In the genomic region with DNA sequence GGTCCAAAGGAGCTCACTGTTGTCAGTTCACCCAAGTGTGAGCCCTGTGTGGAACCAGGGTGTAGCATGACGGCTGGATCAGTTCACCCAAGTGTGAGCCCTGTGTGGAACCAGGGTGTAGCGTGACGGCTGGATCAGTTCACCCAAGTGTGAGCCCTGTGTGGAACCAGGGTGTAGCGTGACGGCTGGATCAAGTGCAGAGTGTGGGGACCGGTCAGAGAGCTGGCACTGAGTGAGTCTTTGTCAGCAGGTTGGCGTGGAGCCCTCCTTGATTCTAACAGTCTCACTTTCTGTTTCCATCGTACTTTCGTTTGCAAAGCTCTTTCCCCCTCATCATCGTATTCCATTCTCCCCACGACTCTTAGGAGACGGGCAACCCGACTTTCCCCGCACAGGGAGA, we compare ENCODE assay signal across 12 cellular contexts. TPM values are rescaled to one million over a fixed set of nuclear protein-coding genes. Genes with fewer than 3 reads are reported as not detected.
DNase-seq lines count a peak whose midpoint lies in the region; ATAC-seq and TF ChIP-seq lines count a peak whose summit lies in the region.
"Had no signal": no experiment of that assay in that cellular context is flagged by ENCODE, and none has a peak within 500 bp of the region (broad histone marks: within the 10 kb centered on the region; RNA-seq: fewer than 3 reads in every experiment).

No MANE protein-coding gene starts in this region.

- H3K27me3 ChIP-seq in esophagus (ENCODE audit: control insufficient read depth in 1 of 2, insufficient read depth in 2 of 2, low read length in 2 of 2) (no peaks in the 10 kb centered on the region), tibial nerve (no peaks in the 10 kb centered on the region), endodermal cell (ENCODE audit: control insufficient read depth, insufficient read depth, low read length, poor library complexity, severe bottlenecking) (no peaks in the 10 kb centered on the region)
- H3K27me3 ChIP-seq: testis had no signal

- no peak overlapping the region for H3K4me3 Mint-ChIP-seq in natural killer cell treated with Interleukin-12 subunit alpha and Interleukin-12 subunit beta and Interleukin-15 and Interleukin-18, amount 100 ng/mL, for 72 hours
- no peak overlapping the region for H3K4me3 Mint-ChIP-seq in natural killer cell
- H3K4me3 Mint-ChIP-seq in endodermal cell = no peak overlapping the region
- H3K4me3 Mint-ChIP-seq: activated naive CD4-positive, alpha-beta T cell treated with anti-CD3 and anti-CD28 coated beads, Interleukin-2, amount 10 ng/mL, durations not matched to agents 7 days and 5 days had no signal

- H3K9ac ChIP-seq in endodermal cell (ENCODE audit: extremely low read depth, low read length, poor library complexity, severe bottlenecking) = no peak overlapping the region

- H3K27ac ChIP-seq in esophagus (ENCODE audit: low read depth in 2 of 2, low read length in 1 of 2) (peak overlapping the region in 1 of 2 donors; percentile 65), tibial nerve (peak overlapping the region in 1 of 4 donors; percentile 59), endodermal cell (ENCODE audit: low read depth, low read length) (no peak overlapping the region)
- H3K27ac ChIP-seq: testis had no signal

- H3K27me3 Mint-ChIP-seq in natural killer cell treated with Interleukin-12 subunit alpha and Interleukin-12 subunit beta and Interleukin-15 and Interleukin-18, amount 100 ng/mL, for 72 hours = peaks cover 13 to 18% of the 10 kb centered on the region in 2 donors
- peaks cover 4 to 6% of the 10 kb centered on the region in 2 donors for H3K27me3 Mint-ChIP-seq in natural killer cell (ENCODE audit: low read depth in 2 of 2)
- H3K27me3 Mint-ChIP-seq in endodermal cell (ENCODE audit: insufficient read depth) = no peaks in the 10 kb centered on the region

- ATAC-seq in natural killer cell treated with Interleukin-12 subunit alpha and Interleukin-12 subunit beta and Interleukin-15 and Interleukin-18, amount 100 ng/mL, for 72 hours = no peak
- ATAC-seq in natural killer cell (no peak), mucosa of descending colon (peak; percentile 60), HG03442 (IDR thresholded peaks at IDR 0.05; ENCODE audit: unreplicated experiment) (no peak)

- peak; percentile 54 for DNase-seq in natural killer cell treated with Interleukin-12 subunit alpha and Interleukin-12 subunit beta and Interleukin-15 and Interleukin-18, amount 100 ng/mL, for 72 hours (ENCODE audit: low spot score)
- DNase-seq in natural killer cell (no peak), mucosa of descending colon (peak in 1 of 3 donors; percentile 35), tibial nerve (ENCODE audit: low spot score in 2 of 2) (no peak), NCI-H774 (lab: John Stamatoyannopoulos, UW) (no peak), endodermal cell (no peak)
- DNase-seq: activated naive CD4-positive, alpha-beta T cell treated with anti-CD3 and anti-CD28 coated beads, Interleukin-2, amount 10 ng/mL, durations not matched to agents 7 days and 5 days; cortex of kidney; NCI-H2171; testis had no signal

- intact Hi-C loops in natural killer cell (cut with micrococcal nuclease) = no loop called here
- intact Hi-C loops in mucosa of descending colon (cut with DNase I, micrococcal nuclease) = no loop called here

- WGBS in esophagus, 2 donors = 59 to 66% methylated on average over 14 of the region's 14 CpGs
- WGBS in tibial nerve, 2 donors = 71 to 73% methylated on average over 14 of the region's 14 CpGs
- WGBS in endodermal cell (ENCODE audit: insufficient coverage in 1 of 2, insufficient read length in 1 of 2), 2 experiments = 89 to 97% methylated on average over 7 to 14 of the region's 14 CpGs

- H3K4me1 Mint-ChIP-seq in natural killer cell treated with Interleukin-12 subunit alpha and Interleukin-12 subunit beta and Interleukin-15 and Interleukin-18, amount 100 ng/mL, for 72 hours (ENCODE audit: low read depth in 2 of 2) = no peaks in the 10 kb centered on the region
- H3K4me1 Mint-ChIP-seq in natural killer cell (no peaks in the 10 kb centered on the region), endodermal cell (peaks cover 28% of the 10 kb centered on the region)
- H3K4me1 Mint-ChIP-seq: activated naive CD4-positive, alpha-beta T cell treated with anti-CD3 and anti-CD28 coated beads, Interleukin-2, amount 10 ng/mL, durations not matched to agents 7 days and 5 days had no signal

- H3K4me3 ChIP-seq in esophagus (ENCODE audit: low read depth in 1 of 2, low read length in 2 of 2) (peak overlapping the region; percentile 19 to 22), mucosa of descending colon (no peak overlapping the region), tibial nerve (peak overlapping the region in 2 of 4 donors; percentile 13 to 14), endodermal cell (ENCODE audit: low read length) (no peak overlapping the region)
- H3K4me3 ChIP-seq: testis had no signal

- no peak for TF ChIP-seq POLR2A in tibial nerve (IDR thresholded peaks at IDR 0.05)

- no peaks in the 10 kb centered on the region for H3K36me3 ChIP-seq in esophagus (ENCODE audit: control insufficient read depth in 2 of 2, insufficient read depth in 2 of 2, low read length in 1 of 2)
- no peaks in the 10 kb centered on the region for H3K36me3 ChIP-seq in mucosa of descending colon (ENCODE audit: low read depth)
- H3K36me3 ChIP-seq in tibial nerve = no peaks in the 10 kb centered on the region
- H3K36me3 ChIP-seq in endodermal cell (ENCODE audit: control insufficient read depth, insufficient read depth, low read length) = no peaks in the 10 kb centered on the region

- TF ChIP-seq CTCF in natural killer cell (IDR thresholded peaks at IDR 0.05) (no peak), mucosa of descending colon (IDR thresholded peaks at IDR 0.05) (no peak), tibial nerve (IDR thresholded peaks at IDR 0.05) (no peak), endodermal cell (conservative IDR thresholded peaks at IDR 0.05) (no peak)

- peaks cover 0 to 8% of the 10 kb centered on the region in 2 donors for H3K4me1 ChIP-seq in esophagus (ENCODE audit: control insufficient read depth in 2 of 2, insufficient read depth in 2 of 2, low read length in 1 of 2)
- no peaks in the 10 kb centered on the region for H3K4me1 ChIP-seq in mucosa of descending colon (ENCODE audit: low read depth)
- H3K4me1 ChIP-seq in tibial nerve = peaks cover 0 to 25% (median 13%) of the 10 kb centered on the region in 4 donors
- peaks cover 14% of the 10 kb centered on the region for H3K4me1 ChIP-seq in endodermal cell (ENCODE audit: control insufficient read depth, insufficient read depth, low read length)

- no peak overlapping the region for H3K27ac Mint-ChIP-seq in natural killer cell treated with Interleukin-12 subunit alpha and Interleukin-12 subunit beta and Interleukin-15 and Interleukin-18, amount 100 ng/mL, for 72 hours
- H3K27ac Mint-ChIP-seq in natural killer cell = no peak overlapping the region
- H3K27ac Mint-ChIP-seq in endodermal cell = no peak overlapping the region
- H3K27ac Mint-ChIP-seq: activated naive CD4-positive, alpha-beta T cell treated with anti-CD3 and anti-CD28 coated beads, Interleukin-2, amount 10 ng/mL, durations not matched to agents 7 days and 5 days had no signal

- H3K36me3 Mint-ChIP-seq in natural killer cell treated with Interleukin-12 subunit alpha and Interleukin-12 subunit beta and Interleukin-15 and Interleukin-18, amount 100 ng/mL, for 72 hours = peaks cover 6% of the 10 kb centered on the region
- H3K36me3 Mint-ChIP-seq in natural killer cell = no peaks in the 10 kb centered on the region
- H3K36me3 Mint-ChIP-seq in endodermal cell (ENCODE audit: low read depth) = peaks cover 12% of the 10 kb centered on the region
- H3K36me3 Mint-ChIP-seq: activated naive CD4-positive, alpha-beta T cell treated with anti-CD3 and anti-CD28 coated beads, Interleukin-2, amount 10 ng/mL, durations not matched to agents 7 days and 5 days had no signal

- TF ChIP-seq EP300 in tibial nerve (IDR thresholded peaks at IDR 0.05) = no peak

- H3K9me3 ChIP-seq in esophagus (ENCODE audit: control insufficient read depth in 2 of 2, insufficient read depth in 1 of 2, low read depth in 1 of 2, low read length in 1 of 2) = peaks cover 0 to 9% of the 10 kb centered on the region in 2 donors
- peaks cover 9% of the 10 kb centered on the region for H3K9me3 ChIP-seq in mucosa of descending colon
- peaks cover 0 to 7% (median 2%) of the 10 kb centered on the region in 4 donors for H3K9me3 ChIP-seq in tibial nerve
- peaks cover 24% of the 10 kb centered on the region for H3K9me3 ChIP-seq in endodermal cell (ENCODE audit: control insufficient read depth, low read length)
- H3K9me3 ChIP-seq: testis had no signal

- H3K9me3 Mint-ChIP-seq in natural killer cell treated with Interleukin-12 subunit alpha and Interleukin-12 subunit beta and Interleukin-15 and Interleukin-18, amount 100 ng/mL, for 72 hours = peaks cover 7% of the 10 kb centered on the region
- H3K9me3 Mint-ChIP-seq in natural killer cell (peaks cover 3% of the 10 kb centered on the region in 2 donors), endodermal cell (peaks cover 29% of the 10 kb centered on the region)

RNA-seq across cellular contexts. Expression of gene DLG1, which starts 57.9 kb away (rescaled TPM):
- total RNA-seq in natural killer cell treated with Interleukin-12 subunit alpha and Interleukin-12 subunit beta and Interleukin-15 and Interleukin-18, amount 100 ng/mL, for 72 hours = 100 to 1,000 TPM in 1 of 2 donors, 10 to 100 TPM in 1; 76.5 to 121 TPM
- total RNA-seq in natural killer cell (10 to 100 TPM; 82.0 to 91.8 (median 89.0) TPM), mucosa of descending colon (100 to 1,000 TPM; 107 to 163 (median 134) TPM), tibial nerve (10 to 100 TPM; 49.2 to 94.0 (median 71.1) TPM), endodermal cell (10 to 100 TPM; 78.7 to 96.9 TPM)
- polyA plus RNA-seq in esophagus = 10 to 100 TPM; 39.4 to 40.7 TPM
- 68.2 TPM for polyA plus RNA-seq in endodermal cell (2013, experiment 1 of 2)
- 64.7 TPM for polyA plus RNA-seq in endodermal cell (2013, experiment 2 of 2)

Comparison
In these comparisons a context has a peak if more than half of its experiments do, and no peak if none do; other contexts are left out.
1. H3K4me3 ChIP-seq: peak in esophagus (2 of 2); none in mucosa of descending colon (single experiment) and endodermal cell (single experiment).